ENCODE assay signal across 26 cellular contexts in genomic region chr3:151198849-151199248, GRCh38. TPM values are rescaled to one million over a fixed set of nuclear protein-coding genes. Genes with fewer than 3 reads are reported as not detected.
DNase-seq lines count a peak whose midpoint lies in the region; ATAC-seq, FAIRE-seq and TF ChIP-seq lines count a peak whose summit lies in the region.
"Had no signal": no experiment of that assay in that cellular context is flagged by ENCODE, and none has a peak within 500 bp of the region (broad histone marks: within the 10 kb centered on the region; RNA-seq: fewer than 3 reads in every experiment).

No MANE protein-coding gene starts in this region.

- no peaks in the 10 kb centered on the region for H3K27me3 ChIP-seq in CD8-positive, alpha-beta T cell (ENCODE audit: insufficient read depth, low read length)
- no peaks in the 10 kb centered on the region for H3K27me3 ChIP-seq in keratinocyte (ENCODE audit: control insufficient read depth, extremely low read depth, insufficient read depth, low read length)
- H3K27me3 ChIP-seq: heart right ventricle, sigmoid colon, stomach had no signal

- no peak for ATAC-seq in CD8-positive, alpha-beta T cell
- ATAC-seq: heart right ventricle, SK-N-SH treated with all-trans-retinoic acid at 6 μM for 48 hours had no signal

- no peak for TF ChIP-seq CTCF in CD8-positive, alpha-beta T cell (IDR thresholded peaks at IDR 0.05)
- TF ChIP-seq CTCF in keratinocyte (optimal IDR thresholded peaks at IDR 0.05 in 1 of 3, IDR thresholded peaks at IDR 0.05 in 1 of 3, conservative IDR thresholded peaks at IDR 0.05 in 1 of 3; ENCODE audit: extremely low read depth in 1 of 3, insufficient read depth in 2 of 3, low read length in 3 of 3): no peak

- no peak overlapping the region for H3K27ac ChIP-seq in CD8-positive, alpha-beta T cell (ENCODE audit: low read depth, low read length)
- H3K27ac ChIP-seq in keratinocyte (ENCODE audit: control insufficient read depth, insufficient read depth, low read length): no peak overlapping the region
- H3K27ac ChIP-seq: RWPE1, sigmoid colon, stomach had no signal

- POLR2A ChIA-PET in CD8-positive, alpha-beta T cell (lab: Charles Lee): interaction anchor here (1.2 to 5.2 kb wide), 3 partner anchors 16 to 60 kb away, joined by 3 to 28 read pairs (median 4); no protein-coding TSS in a partner anchor
- POLR2A ChIA-PET in activated CD4-positive, alpha-beta memory T cell treated with anti-CD3 and anti-CD28 coated beads, Interleukin-2, amount 10 ng/mL, durations not matched to agents 7 days and 5 days (lab: Charles Lee): interaction anchor here (1.6 to 6.1 kb wide), 7 partner anchors 9 to 78 kb away, joined by 4 to 77 read pairs (median 11); partner anchors contain the start of gene P2RY14

- CTCF ChIA-PET in CD8-positive, alpha-beta T cell (lab: Charles Lee): interaction anchor here (0.9 to 4.0 kb wide), 3 partner anchors 12 to 31 kb away, joined by 5 to 21 read pairs (median 6); no protein-coding TSS in a partner anchor
- CTCF ChIA-PET in activated CD4-positive, alpha-beta memory T cell treated with anti-CD3 and anti-CD28 coated beads, Interleukin-2, amount 10 ng/mL, durations not matched to agents 7 days and 5 days (lab: Charles Lee): interaction anchor here (1.3 to 6.5 kb wide), 2 partner anchors 9 to 28 kb away, joined by 4 to 56 read pairs; no protein-coding TSS in a partner anchor

- H3K9me1 ChIP-seq in keratinocyte (ENCODE audit: control insufficient read depth, extremely low read depth, insufficient read depth, low read length): no peaks in the 10 kb centered on the region

- H3K4me3 ChIP-seq in CD8-positive, alpha-beta T cell (ENCODE audit: low read depth, low read length): no peak overlapping the region
- H3K4me3 ChIP-seq in keratinocyte (ENCODE audit: control insufficient read depth in 2 of 3, extremely low read depth in 1 of 3, insufficient read depth in 2 of 3, low read depth in 1 of 3, low read length in 3 of 3): no peak overlapping the region
- H3K4me3 ChIP-seq: heart right ventricle, lung, sigmoid colon, stomach had no signal

- intact Hi-C loops in CD8-positive, alpha-beta T cell (cut with DNase I, micrococcal nuclease): no loop called here

- H3K27me3 Mint-ChIP-seq in T-helper 1 cell treated with Interleukin-12 subunit alpha and Interleukin-12 subunit beta and Interleukin-4 antibody, amounts not matched to agents 30 μg/mL and 1 μg/mL, for 36 hours (ENCODE audit: low read depth): no peaks in the 10 kb centered on the region
- H3K27me3 Mint-ChIP-seq in CD8-positive, alpha-beta T cell (ENCODE audit: low read depth): no peaks in the 10 kb centered on the region
- no peaks in the 10 kb centered on the region for H3K27me3 Mint-ChIP-seq in activated CD4-positive, alpha-beta memory T cell treated with anti-CD3 and anti-CD28 coated beads, Interleukin-2, amount 10 ng/mL, durations not matched to agents 7 days and 5 days
- H3K27me3 Mint-ChIP-seq: IgD-negative memory B cell, type B pancreatic cell had no signal

- H3K79me2 ChIP-seq in keratinocyte (ENCODE audit: control insufficient read depth, insufficient read depth, low read length): no peaks in the 10 kb centered on the region

- no peak for FAIRE-seq in keratinocyte (lab: Jason Lieb, UNC)

- peaks cover 43% of the 10 kb centered on the region for H3K4me1 ChIP-seq in CD8-positive, alpha-beta T cell (ENCODE audit: insufficient read depth, low read length)
- H3K4me1 ChIP-seq in keratinocyte (ENCODE audit: control insufficient read depth, extremely low read depth, insufficient read depth, low read length): no peaks in the 10 kb centered on the region
- H3K4me1 ChIP-seq: sigmoid colon, stomach had no signal

- peaks cover 37% of the 10 kb centered on the region for H3K4me1 Mint-ChIP-seq in T-helper 1 cell treated with Interleukin-12 subunit alpha and Interleukin-12 subunit beta and Interleukin-4 antibody, amounts not matched to agents 30 μg/mL and 1 μg/mL, for 36 hours (ENCODE audit: low read depth)
- H3K4me1 Mint-ChIP-seq in CD8-positive, alpha-beta T cell (ENCODE audit: low read depth): peaks cover 54% of the 10 kb centered on the region
- peaks cover 39% of the 10 kb centered on the region for H3K4me1 Mint-ChIP-seq in activated CD4-positive, alpha-beta memory T cell treated with anti-CD3 and anti-CD28 coated beads, Interleukin-2, amount 10 ng/mL, durations not matched to agents 7 days and 5 days
- H3K4me1 Mint-ChIP-seq: brain, IgD-negative memory B cell had no signal

- peak overlapping the region; percentile 89 for H3K4me3 Mint-ChIP-seq in T-helper 1 cell treated with Interleukin-12 subunit alpha and Interleukin-12 subunit beta and Interleukin-4 antibody, amounts not matched to agents 30 μg/mL and 1 μg/mL, for 36 hours
- H3K4me3 Mint-ChIP-seq in CD8-positive, alpha-beta T cell: peak overlapping the region; percentile 76
- H3K4me3 Mint-ChIP-seq in activated CD4-positive, alpha-beta memory T cell treated with anti-CD3 and anti-CD28 coated beads, Interleukin-2, amount 10 ng/mL, durations not matched to agents 7 days and 5 days: peak overlapping the region; percentile 90
- H3K4me3 Mint-ChIP-seq: brain, IgD-negative memory B cell, type B pancreatic cell had no signal

- no peak overlapping the region for H3K4me2 ChIP-seq in keratinocyte (ENCODE audit: control insufficient read depth, extremely low read depth, insufficient read depth, low read depth, low read length)

- no peak for DNase-seq in T-helper 1 cell
- no peak for DNase-seq in CD8-positive, alpha-beta T cell
- DNase-seq in activated CD4-positive, alpha-beta memory T cell treated with anti-CD3 and anti-CD28 coated beads, Interleukin-2, amount 10 ng/mL, durations not matched to agents 7 days and 5 days: no peak
- no peak for DNase-seq in keratinocyte (ENCODE audit: low read depth, low spot score)
- DNase-seq in mesenteric fat pad (ENCODE audit: low spot score): no peak
- DNase-seq in stimulated activated CD4-positive, alpha-beta T cell treated with anti-CD3 and anti-CD28 coated beads, Interleukin-4, amount 100 ng/mL, for 4 hours: no peak
- DNase-seq in DMS53 treated with DMSO at 0.1 percent for 48 hours (lab: John Stamatoyannopoulos, UW; ENCODE audit: unreplicated experiment): no peak
- DNase-seq: 8988T, activated gamma-delta T cell, cortex of kidney, heart right ventricle, islet precursor cell, NCI-H187, NCI-H226, sigmoid colon, stomach had no signal

- H3K9me3 ChIP-seq in CD8-positive, alpha-beta T cell (ENCODE audit: low read length): no peaks in the 10 kb centered on the region
- H3K9me3 ChIP-seq in keratinocyte (ENCODE audit: control insufficient read depth, low read depth, low read length): no peaks in the 10 kb centered on the region
- H3K9me3 ChIP-seq: heart right ventricle, sigmoid colon, stomach had no signal

- H3K9ac ChIP-seq in keratinocyte (ENCODE audit: control insufficient read depth, extremely low read depth, insufficient read depth, low read length): no peak overlapping the region

- peak overlapping the region; percentile 3 for H2AFZ ChIP-seq in keratinocyte (ENCODE audit: control insufficient read depth, low read length)

- no peaks in the 10 kb centered on the region for H3K36me3 ChIP-seq in CD8-positive, alpha-beta T cell (ENCODE audit: insufficient read depth, low read length)
- H3K36me3 ChIP-seq in keratinocyte (ENCODE audit: control insufficient read depth in 2 of 2, extremely low read depth in 1 of 2, insufficient read depth in 2 of 2, low read length in 2 of 2): no peaks in the 10 kb centered on the region
- H3K36me3 ChIP-seq: heart right ventricle, sigmoid colon, stomach had no signal

- no peaks in the 10 kb centered on the region for H4K20me1 ChIP-seq in keratinocyte (ENCODE audit: control insufficient read depth, extremely low read depth, insufficient read depth, low read length)

- dilution Hi-C loops in keratinocyte (cut with MboI; ENCODE audit: extremely low pct_ligation_motif_present, low sequenced_read_pairs): no loop called here

- H3K9me3 Mint-ChIP-seq in T-helper 1 cell treated with Interleukin-12 subunit alpha and Interleukin-12 subunit beta and Interleukin-4 antibody, amounts not matched to agents 30 μg/mL and 1 μg/mL, for 36 hours: no peaks in the 10 kb centered on the region
- no peaks in the 10 kb centered on the region for H3K9me3 Mint-ChIP-seq in CD8-positive, alpha-beta T cell
- peaks cover 9% of the 10 kb centered on the region for H3K9me3 Mint-ChIP-seq in activated CD4-positive, alpha-beta memory T cell treated with anti-CD3 and anti-CD28 coated beads, Interleukin-2, amount 10 ng/mL, durations not matched to agents 7 days and 5 days
- H3K9me3 Mint-ChIP-seq: brain, IgD-negative memory B cell, type B pancreatic cell had no signal

- H3K36me3 Mint-ChIP-seq in T-helper 1 cell treated with Interleukin-12 subunit alpha and Interleukin-12 subunit beta and Interleukin-4 antibody, amounts not matched to agents 30 μg/mL and 1 μg/mL, for 36 hours (ENCODE audit: low read depth): peaks cover 62% of the 10 kb centered on the region
- peaks cover 30% of the 10 kb centered on the region for H3K36me3 Mint-ChIP-seq in CD8-positive, alpha-beta T cell
- H3K36me3 Mint-ChIP-seq in activated CD4-positive, alpha-beta memory T cell treated with anti-CD3 and anti-CD28 coated beads, Interleukin-2, amount 10 ng/mL, durations not matched to agents 7 days and 5 days (ENCODE audit: low read depth): peaks cover 76% of the 10 kb centered on the region
- H3K36me3 Mint-ChIP-seq: IgD-negative memory B cell, type B pancreatic cell had no signal

- H3K27ac Mint-ChIP-seq in T-helper 1 cell treated with Interleukin-12 subunit alpha and Interleukin-12 subunit beta and Interleukin-4 antibody, amounts not matched to agents 30 μg/mL and 1 μg/mL, for 36 hours: peak overlapping the region; percentile 97
- peak overlapping the region; percentile 97 for H3K27ac Mint-ChIP-seq in CD8-positive, alpha-beta T cell
- H3K27ac Mint-ChIP-seq in activated CD4-positive, alpha-beta memory T cell treated with anti-CD3 and anti-CD28 coated beads, Interleukin-2, amount 10 ng/mL, durations not matched to agents 7 days and 5 days: peak overlapping the region; percentile 96
- H3K27ac Mint-ChIP-seq: brain, IgD-negative memory B cell, type B pancreatic cell had no signal

RNA-seq across cellular contexts. Expression of gene GPR171, which starts 4.2 kb away (rescaled TPM):
- total RNA-seq in CD8-positive, alpha-beta T cell: 10 to 100 TPM; 11.5 to 13.4 TPM
- total RNA-seq in activated CD4-positive, alpha-beta memory T cell treated with anti-CD3 and anti-CD28 coated beads, Interleukin-2, amount 10 ng/mL, durations not matched to agents 7 days and 5 days: 100 to 1,000 TPM; 204 to 222 TPM
- polyA plus RNA-seq in keratinocyte: not detected in 3 replicates
- polyA plus RNA-seq in keratinocyte (2011; ENCODE audit: low read depth): not detected
- not detected in 2 replicates for polyA plus RNA-seq in keratinocyte (2011; cell fraction: cytosol; rRNA removed)
- not detected in 2 replicates for polyA plus RNA-seq in keratinocyte (2011; cell fraction: nucleus; rRNA removed)
- polyA plus RNA-seq in keratinocyte (2012; ENCODE audit: low replicate concordance): not detected in 2 replicates
- polyA minus RNA-seq in keratinocyte: not detected in 3 replicates
- polyA minus RNA-seq in keratinocyte (2011; cell fraction: cytosol; rRNA and poly(A)+ RNA removed): not detected
- not detected in 2 replicates for polyA minus RNA-seq in keratinocyte (2011; cell fraction: nucleus; rRNA and poly(A)+ RNA removed)
- 1.8 TPM for total RNA-seq in mesenteric fat pad
- total RNA-seq: G401, osteocyte had no signal
- polyA plus RNA-seq: BJ had no signal

Comparison
In these comparisons a context has a peak if more than half of its experiments do, and no peak if none do; other contexts are left out.
1. RNA of gene GPR171, which starts 4.2 kb away (total RNA-seq): 204 to 222 TPM in activated CD4-positive, alpha-beta memory T cell treated with anti-CD3 and anti-CD28 coated beads, Interleukin-2, amount 10 ng/mL, durations not matched to agents 7 days and 5 days; 11.5 to 13.4 TPM in CD8-positive, alpha-beta T cell and 1.8 TPM in mesenteric fat pad (single experiment); every median in the first group is over 10 times any median in the second.
2. Peak in every context shown above with its lines, with median percentiles within 50 percentile points of each other: H3K27ac Mint-ChIP-seq and H3K4me3 Mint-ChIP-seq.